32 cellular contexts compared by ENCODE assay signal in the genomic region with DNA sequence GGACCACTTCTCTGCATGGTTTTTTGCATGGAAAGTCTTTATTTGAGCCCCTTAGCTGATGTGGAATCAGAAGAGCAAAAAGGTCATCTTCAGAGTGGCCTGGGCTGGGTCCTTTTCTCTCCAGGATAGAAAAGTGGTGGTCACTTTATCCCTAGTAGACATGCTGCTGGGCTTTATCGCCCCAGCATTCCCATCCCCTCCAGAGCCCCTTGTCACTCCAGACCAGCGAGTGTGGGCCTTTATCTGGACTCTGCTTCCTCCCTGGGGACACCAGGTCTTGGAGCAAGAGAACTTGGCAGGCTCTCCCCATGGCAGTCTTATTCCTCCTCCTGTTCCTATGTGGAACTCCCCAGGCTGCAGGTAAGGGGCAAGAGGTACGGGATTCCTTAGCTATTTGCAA. TPM values are rescaled to one million over a fixed set of nuclear protein-coding genes. Genes with fewer than 3 reads are reported as not detected.
"Had no signal": no experiment of that assay in that cellular context is flagged by ENCODE, and none has a peak within 500 bp of the region (broad histone marks: within the 10 kb centered on the region; RNA-seq: fewer than 3 reads in every experiment).

A gene with protein sequence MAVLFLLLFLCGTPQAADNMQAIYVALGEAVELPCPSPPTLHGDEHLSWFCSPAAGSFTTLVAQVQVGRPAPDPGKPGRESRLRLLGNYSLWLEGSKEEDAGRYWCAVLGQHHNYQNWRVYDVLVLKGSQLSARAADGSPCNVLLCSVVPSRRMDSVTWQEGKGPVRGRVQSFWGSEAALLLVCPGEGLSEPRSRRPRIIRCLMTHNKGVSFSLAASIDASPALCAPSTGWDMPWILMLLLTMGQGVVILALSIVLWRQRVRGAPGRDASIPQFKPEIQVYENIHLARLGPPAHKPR (plus strand): TSS at position 268 of the 400 bp plus-strand sequence. CDS start 41 bp downstream, at position 309.

- H3K4me3 Mint-ChIP-seq: activated B cell treated with CpG ODN at 0.5 μM for 24 hours; activated naive CD8-positive, alpha-beta T cell; central memory CD8-positive, alpha-beta T cell; natural killer cell; stimulated activated naive CD8-positive, alpha-beta T cell treated with anti-CD3 and anti-CD28 coated beads, Interleukin-15, Interleukin-2, amounts not matched to agents 100 ng/mL and 50 ng/mL, for 24 hours; T-cell; T-helper 2 cell treated with Interferon-gamma antibody and Interleukin-4, amounts not matched to agents 5 μg/mL and 100 μg/mL, for 36 hours; type B pancreatic cell had no signal

- DNase-seq: activated B cell treated with CpG ODN at 0.5 μM for 24 hours; activated CD4-positive, alpha-beta T cell treated with anti-CD3 and anti-CD28 coated beads, Interleukin-2, amount 50 U/mL, for 4 hours; activated CD8-positive, alpha-beta memory T cell treated with anti-CD3 and anti-CD28 coated beads for 24 hours; activated gamma-delta T cell; anterior cingulate cortex; dermis blood vessel endothelial cell; effector CD4-positive, alpha-beta T cell; foreskin melanocyte; heart right ventricle; kidney glomerular epithelial cell; lower lobe of right lung; mesenchymal stem cell; natural killer cell; nucleus accumbens; pancreas; stimulated activated CD4-positive, alpha-beta T cell treated with anti-CD3 and anti-CD28 coated beads, Interleukin-12 subunit alpha, Interleukin-12 subunit beta, amount 100 ng/mL, for 4 hours; stimulated activated CD4-positive, alpha-beta T cell treated with anti-CD3 and anti-CD28 coated beads, Interleukin-4, amount 100 ng/mL, for 1 hour; T-cell; uterus had no signal

- H3K4me3 ChIP-seq: esophagus muscularis mucosa, heart right ventricle, lower lobe of right lung, pancreas, prostate gland, skin epidermis, uterus had no signal

- H3K27me3 Mint-ChIP-seq: activated B cell treated with CpG ODN at 0.5 μM for 24 hours; activated naive CD8-positive, alpha-beta T cell; central memory CD8-positive, alpha-beta T cell; stimulated activated naive CD8-positive, alpha-beta T cell treated with anti-CD3 and anti-CD28 coated beads, Interleukin-15, Interleukin-2, amounts not matched to agents 100 ng/mL and 50 ng/mL, for 24 hours; T-cell; type B pancreatic cell had no signal

- H3K27ac Mint-ChIP-seq: activated B cell treated with CpG ODN at 0.5 μM for 24 hours; activated naive CD8-positive, alpha-beta T cell; natural killer cell; stimulated activated naive CD8-positive, alpha-beta T cell treated with anti-CD3 and anti-CD28 coated beads, Interleukin-15, Interleukin-2, amounts not matched to agents 100 ng/mL and 50 ng/mL, for 24 hours; T-cell; T-helper 2 cell treated with Interferon-gamma antibody and Interleukin-4, amounts not matched to agents 5 μg/mL and 100 μg/mL, for 36 hours; type B pancreatic cell had no signal

- H3K36me3 Mint-ChIP-seq: natural killer cell, T-cell, type B pancreatic cell had no signal

- H3K9me3 Mint-ChIP-seq: activated B cell treated with CpG ODN at 0.5 μM for 24 hours; central memory CD8-positive, alpha-beta T cell; natural killer cell; stimulated activated naive CD8-positive, alpha-beta T cell treated with anti-CD3 and anti-CD28 coated beads, Interleukin-15, Interleukin-2, amounts not matched to agents 100 ng/mL and 50 ng/mL, for 24 hours; T-cell; T-helper 2 cell treated with Interferon-gamma antibody and Interleukin-4, amounts not matched to agents 5 μg/mL and 100 μg/mL, for 36 hours; type B pancreatic cell had no signal

- ATAC-seq: heart right ventricle, left lobe of liver, lower lobe of right lung, natural killer cell, pancreas, sciatic nerve, T-cell had no signal

RNA-seq across cellular contexts. Expression of the gene that starts here (rescaled TPM):
- total RNA-seq: activated B cell treated with CpG ODN at 0.5 μM for 24 hours, bronchial epithelial cell, dermis blood vessel endothelial cell, esophagus muscularis mucosa, glomerular endothelial cell, heart right ventricle, left lobe of liver, pancreas, sciatic nerve, subcutaneous adipose tissue, T-cell, uterus had no signal
